6 cellular contexts compared by ENCODE assay signal in the genomic region with DNA sequence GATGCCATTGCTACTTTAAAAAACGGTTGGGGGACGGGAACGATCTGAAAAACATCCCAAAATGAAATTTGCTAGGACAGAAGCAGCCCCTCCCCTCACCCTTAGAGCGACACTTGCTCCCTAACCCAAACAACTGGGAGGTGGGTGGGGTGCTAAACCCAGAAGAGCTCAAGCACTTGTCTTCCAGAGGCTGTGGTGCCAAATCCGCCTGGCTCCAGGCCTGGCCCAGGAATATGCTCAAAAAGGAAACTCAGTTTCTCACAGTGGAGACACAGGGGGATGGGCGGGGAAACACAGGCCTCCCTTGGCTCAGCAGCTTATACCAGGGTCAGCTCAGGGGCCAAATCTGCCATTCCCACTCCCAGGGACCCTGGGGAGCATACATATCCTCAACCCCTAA.
DNase-seq lines count a peak whose midpoint lies in the region; ATAC-seq and TF ChIP-seq lines count a peak whose summit lies in the region.

No MANE protein-coding gene starts in this region.

- H3K9me2 ChIP-seq in SU-DHL-6 (replicated peaks; ENCODE audit: insufficient read depth, low read length), result no peaks in the 10 kb centered on the region

- TF ChIP-seq CTCF in AG04449 (IDR thresholded peaks at IDR 0.05; ENCODE audit: insufficient read depth, low read length, missing control alignments) (no peak), SU-DHL-6 (IDR thresholded peaks at IDR 0.05; ENCODE audit: insufficient read depth, low read length, poor library complexity, severe bottlenecking) (no peak)

- H3K9me3 ChIP-seq in SU-DHL-6 (ENCODE audit: insufficient read depth, low read length) (no peaks in the 10 kb centered on the region), iPS-20b (ENCODE audit: insufficient read depth, low read depth, low read length) (no peaks in the 10 kb centered on the region)

- no peak for ATAC-seq in GM19035 (IDR thresholded peaks at IDR 0.05; ENCODE audit: unreplicated experiment)

- peak overlapping the region; percentile 55 for H3K9ac ChIP-seq in SU-DHL-6 (ENCODE audit: low read length)
- H3K9ac ChIP-seq in iPS-20b (ENCODE audit: low read depth, low read length), result peak overlapping the region; percentile 82; the same call in 1 of the 2 replicates

- CTCF ChIA-PET in AG04449 (lab: Yijun Ruan, JAX), result interaction anchor here (0.5 to 5.5 kb wide), 19 partner anchors 8 to 396 kb away, joined by 3 to 70 read pairs (median 8); a partner anchor contains a TSS

- H3K27me3 ChIP-seq in SU-DHL-6 (ENCODE audit: low read length) (no peaks in the 10 kb centered on the region), iPS-20b (ENCODE audit: insufficient read depth, low read length) (no peaks in the 10 kb centered on the region)

- DNase-seq in AG04449 (ENCODE audit: low read depth, low spot score), result no peak
- no peak for DNase-seq in NCI-H128 (lab: John Stamatoyannopoulos, UW; ENCODE audit: unreplicated experiment)
- DNase-seq in germinal center (ENCODE audit: low spot score), result no peak

- H3K36me3 ChIP-seq in SU-DHL-6 (ENCODE audit: low read length), result no peaks in the 10 kb centered on the region
- H3K36me3 ChIP-seq in iPS-20b (ENCODE audit: insufficient read depth, low read depth, low read length), result peaks cover 16% of the 10 kb centered on the region; the same call in 1 of the 2 replicates

- H3F3A ChIP-seq in SU-DHL-6 (ENCODE audit: insufficient read depth), result peaks cover 24% of the 10 kb centered on the region

- H3K4me3 ChIP-seq in AG04449 (ENCODE audit: low read depth, low read length) (peak overlapping the region; percentile 66), SU-DHL-6 (ENCODE audit: insufficient read depth, low read length, poor library complexity, severe bottlenecking) (peak overlapping the region; percentile 75), iPS-20b (ENCODE audit: low read length) (peak overlapping the region; percentile 82)

- H3K27ac ChIP-seq in SU-DHL-6 (ENCODE audit: low read depth, low read length), result no peak overlapping the region
- peak overlapping the region; percentile 3 for H3K27ac ChIP-seq in iPS-20b (ENCODE audit: low read length)

- H3K4me2 ChIP-seq in SU-DHL-6 (ENCODE audit: low read depth, low read length, poor library complexity, severe bottlenecking), result peak overlapping the region; percentile 91

- H2AFZ ChIP-seq in SU-DHL-6 (ENCODE audit: low read depth, low read length, severe bottlenecking), result peak overlapping the region; percentile 58

- H4K20me1 ChIP-seq in SU-DHL-6 (ENCODE audit: low read depth, low read length), result no peaks in the 10 kb centered on the region

- peaks cover 12% of the 10 kb centered on the region for H3K79me2 ChIP-seq in SU-DHL-6 (ENCODE audit: insufficient read depth, low read length)

- peaks cover 18% of the 10 kb centered on the region for H3K4me1 ChIP-seq in iPS-20b (ENCODE audit: insufficient read depth, low read length)

- POLR2A ChIA-PET in AG04449 (lab: Yijun Ruan, JAX), result interaction anchor here (1.2 to 3.2 kb wide), 6 partner anchors 14 to 96 kb away, joined by 3 to 22 read pairs (median 7); a partner anchor contains a TSS
